18 cellular contexts compared by ENCODE assay signal in genomic region chr16:65601781-65602180, GRCh38.
DNase-seq lines count a peak whose midpoint lies in the region; ATAC-seq and TF ChIP-seq lines count a peak whose summit lies in the region.
"Had no signal": no experiment of that assay in that cellular context is flagged by ENCODE, and none has a peak within 500 bp of the region (broad histone marks: within the 10 kb centered on the region; RNA-seq: fewer than 3 reads in every experiment).

No MANE protein-coding gene starts in this region.

- DNase-seq in EL = peak; percentile 4
- peak; percentile 58 for DNase-seq in RPMI7951 (ENCODE audit: low read depth)
- peak; percentile 82 for DNase-seq in esophagus muscularis mucosa (ENCODE audit: extremely low spot score)
- DNase-seq in renal cortical epithelial cell (ENCODE audit: low read depth) = peak; percentile 3
- DNase-seq in activated naive CD4-positive, alpha-beta T cell (lab: John Stamatoyannopoulos, UW) = no peak
- DNase-seq in heart left ventricle = no peak
- DNase-seq in left lobe of liver (ENCODE audit: low spot score) = no peak
- DNase-seq: ACHN; CD8-positive, alpha-beta memory T cell; DMS79; MG63; NCI-H1092 treated with DMSO at 0.1 percent for 48 hours; NCI-H1694; NCI-H345; NCI-H526 treated with DMSO at 0.1 percent for 48 hours; SJCRH30 had no signal

- TF ChIP-seq POLR2A in esophagus muscularis mucosa (IDR thresholded peaks at IDR 0.05; ENCODE audit: low read depth) (no peak), heart left ventricle (IDR thresholded peaks at IDR 0.05) (no peak)

- H3K36me3 ChIP-seq in esophagus muscularis mucosa (no peaks in the 10 kb centered on the region), heart left ventricle (no peaks in the 10 kb centered on the region)
- H3K36me3 ChIP-seq: BLaER1, MG63, SJCRH30 had no signal

- ATAC-seq in heart left ventricle (no peak), left lobe of liver (no peak)

- TF ChIP-seq EP300 in esophagus muscularis mucosa (IDR thresholded peaks at IDR 0.05) = no peak

- intact Hi-C loops in esophagus muscularis mucosa (cut with DNase I) (no loop called here), heart left ventricle (cut with DNase I) (no loop called here)

- H3K27ac ChIP-seq in esophagus muscularis mucosa (replicated peaks in 1 of 4) = no peak overlapping the region
- no peak overlapping the region for H3K27ac ChIP-seq in heart left ventricle
- H3K27ac ChIP-seq: BLaER1, RWPE1, SJCRH30 had no signal

- H3K4me3 ChIP-seq in esophagus muscularis mucosa (no peak overlapping the region), heart left ventricle (no peak overlapping the region)
- H3K4me3 ChIP-seq: BLaER1, MG63, SJCRH30 had no signal

- H3K9me3 ChIP-seq in esophagus muscularis mucosa (no peaks in the 10 kb centered on the region), heart left ventricle (peaks cover 0 to 12% (median 0%) of the 10 kb centered on the region in 12 donors)
- H3K9me3 ChIP-seq: BLaER1, MG63 had no signal

- 93% methylated on average over 3 of the region's 3 CpGs for WGBS in esophagus muscularis mucosa
- 77 to 89% (median 89%) methylated on average over 3 of the region's 3 CpGs for WGBS in heart left ventricle, 4 donors

- no peaks in the 10 kb centered on the region for H3K27me3 ChIP-seq in esophagus muscularis mucosa
- H3K27me3 ChIP-seq in heart left ventricle = no peaks in the 10 kb centered on the region
- H3K27me3 ChIP-seq: BLaER1, MG63, SJCRH30 had no signal

- no peaks in the 10 kb centered on the region for H3K4me1 ChIP-seq in esophagus muscularis mucosa
- H3K4me1 ChIP-seq in heart left ventricle = no peaks in the 10 kb centered on the region
- H3K4me1 ChIP-seq: BLaER1 had no signal

- TF ChIP-seq CTCF in esophagus muscularis mucosa (IDR thresholded peaks at IDR 0.05) (no peak), heart left ventricle (IDR thresholded peaks at IDR 0.05) (no peak)

Comparison
In these comparisons a context has a peak if more than half of its experiments do, and no peak if none do; other contexts are left out.
1. DNase-seq: peak in EL (single experiment), RPMI7951 (single experiment), esophagus muscularis mucosa (single experiment) and renal cortical epithelial cell (single experiment); none in activated naive CD4-positive, alpha-beta T cell (0 of 4), heart left ventricle (0 of 5) and left lobe of liver (single experiment).